In the genomic region with DNA sequence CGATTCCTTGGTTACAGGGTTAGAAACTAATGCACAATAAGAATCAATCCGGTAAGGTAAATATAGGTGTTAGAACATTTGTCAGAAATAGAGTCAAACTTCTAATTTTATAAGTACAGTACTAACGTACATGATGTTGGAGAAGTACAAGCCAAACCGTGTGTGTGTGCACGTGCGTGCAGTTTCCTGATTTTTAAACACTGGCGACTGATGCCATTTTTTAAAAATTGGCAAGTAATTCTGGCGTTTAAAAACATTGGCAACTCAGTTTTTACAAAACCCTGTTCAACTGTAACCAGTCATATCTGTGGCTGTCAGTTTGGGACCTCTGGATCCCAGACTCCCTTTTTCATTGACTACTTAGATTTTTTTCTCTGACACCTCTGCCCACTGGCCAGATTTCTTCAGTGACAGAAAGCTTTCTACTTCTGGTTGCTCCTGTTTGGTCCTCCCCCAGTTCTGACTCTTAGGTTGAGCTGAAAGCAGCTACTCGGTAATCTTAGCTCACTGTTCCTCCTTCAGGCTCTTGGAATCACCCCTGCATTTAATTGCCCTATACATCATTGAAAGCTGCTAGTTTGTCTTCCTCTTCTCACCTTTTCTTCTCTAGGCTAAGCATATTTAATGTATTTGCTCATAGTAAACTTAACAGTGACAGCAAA, we compare ENCODE assay signal across 8 cellular contexts. TPM values are rescaled to one million over a fixed set of nuclear protein-coding genes. Genes with fewer than 3 reads are reported as not detected.
DNase-seq lines count a peak whose midpoint lies in the region; ATAC-seq and TF ChIP-seq lines count a peak whose summit lies in the region.

No MANE protein-coding gene starts in this region.

- H3K4me2 ChIP-seq in SK-N-SH: peak overlapping the region; percentile 85

- 6% methylated on average over 9 of the region's 9 CpGs for WGBS in SK-N-SH (ENCODE audit: low lambda C conversion rate)

- H3K9me3 Mint-ChIP-seq in stimulated activated effector memory CD8-positive, alpha-beta T cell treated with anti-CD3 and anti-CD28 coated beads, Interleukin-12 subunit alpha, Interleukin-12 subunit beta, amount 100 ng/mL, for 72 hours: peaks cover 6% of the 10 kb centered on the region

- H3K4me1 ChIP-seq in SK-N-SH (ENCODE audit: control insufficient read depth in 1 of 2, insufficient read depth in 2 of 2, low read depth in 1 of 2, low read length in 1 of 2): peaks cover 14 to 24% of the 10 kb centered on the region in 2 experiments; a peak in 3 of 4 replicates

- peak overlapping the region; percentile 95 for H3K9ac ChIP-seq in SK-N-SH

- H3K9me2 ChIP-seq in SK-N-SH: no peaks in the 10 kb centered on the region

- peak overlapping the region; percentile 83 to 96 for H3K4me3 ChIP-seq in SK-N-SH (ENCODE audit: low read depth in 2 of 2, low read length in 1 of 2)

- H3K4me3 Mint-ChIP-seq in stimulated activated effector memory CD8-positive, alpha-beta T cell treated with anti-CD3 and anti-CD28 coated beads, Interleukin-12 subunit alpha, Interleukin-12 subunit beta, amount 100 ng/mL, for 72 hours: peak overlapping the region; percentile 95

- H3K79me2 ChIP-seq in SK-N-SH (ENCODE audit: insufficient read depth): peaks cover 59% of the 10 kb centered on the region

- H4K20me1 ChIP-seq in SK-N-SH (ENCODE audit: insufficient read depth): no peaks in the 10 kb centered on the region

- H3K27ac ChIP-seq in SK-N-SH (ENCODE audit: low read depth in 2 of 2, low read length in 1 of 2) (peak overlapping the region; percentile 73 to 76; a peak in 2 of 4 replicates), VCaP (peak overlapping the region; percentile 76)

- H3K36me3 ChIP-seq in SK-N-SH (replicated peaks in 1 of 2; ENCODE audit: control insufficient read depth in 1 of 2, insufficient read depth in 2 of 2, low read length in 1 of 2): peaks cover 0 to 5% of the 10 kb centered on the region in 2 experiments

- peaks cover 3% of the 10 kb centered on the region for H3F3A ChIP-seq in SK-N-SH (replicated peaks; ENCODE audit: insufficient read depth)

- peak overlapping the region; percentile 99 for H3K27ac Mint-ChIP-seq in stimulated activated effector memory CD8-positive, alpha-beta T cell treated with anti-CD3 and anti-CD28 coated beads, Interleukin-12 subunit alpha, Interleukin-12 subunit beta, amount 100 ng/mL, for 72 hours

- H3K9me3 ChIP-seq in SK-N-SH: no peaks in the 10 kb centered on the region

- peaks cover 49% of the 10 kb centered on the region for H3K4me1 Mint-ChIP-seq in stimulated activated effector memory CD8-positive, alpha-beta T cell treated with anti-CD3 and anti-CD28 coated beads, Interleukin-12 subunit alpha, Interleukin-12 subunit beta, amount 100 ng/mL, for 72 hours

- DNase-seq in SK-N-SH (no peak), hepatic stellate cell (ENCODE audit: low spot score) (peak; percentile 11), COR-L47 (lab: John Stamatoyannopoulos, UW) (no peak)
- no peak for DNase-seq in stimulated activated effector memory CD8-positive, alpha-beta T cell treated with anti-CD3 and anti-CD28 coated beads, Interleukin-12 subunit alpha, Interleukin-12 subunit beta, amount 100 ng/mL, for 72 hours (ENCODE audit: low spot score in 2 of 2)

- no peak for TF ChIP-seq CTCF in SK-N-SH (IDR thresholded peaks at IDR 0.05)
- TF ChIP-seq CTCF in VCaP (conservative IDR thresholded peaks at IDR 0.05): no peak

- peaks cover 43% of the 10 kb centered on the region for H3K36me3 Mint-ChIP-seq in stimulated activated effector memory CD8-positive, alpha-beta T cell treated with anti-CD3 and anti-CD28 coated beads, Interleukin-12 subunit alpha, Interleukin-12 subunit beta, amount 100 ng/mL, for 72 hours

- POLR2A ChIA-PET in SK-N-SH (lab: Yijun Ruan, JAX): interaction anchor here (1.4 kb wide), 1 partner anchor 23 kb away, joined by 4 read pairs; no protein-coding TSS in a partner anchor

- CTCF ChIA-PET in SK-N-SH (lab: Yijun Ruan, JAX): interaction anchor here (1.1 to 2.6 kb wide), 2 partner anchors 13 to 15 kb away, joined by 3 to 8 read pairs; no protein-coding TSS in a partner anchor

- no peak for TF ChIP-seq EP300 in SK-N-SH (IDR thresholded peaks at IDR 0.05; ENCODE audit: borderline replicate concordance in 1 of 2, low read depth in 1 of 2, low read length in 1 of 2)

- no peak for ATAC-seq in SK-N-SH treated with all-trans-retinoic acid at 6 μM for 48 hours
- ATAC-seq in stimulated activated effector memory CD8-positive, alpha-beta T cell treated with anti-CD3 and anti-CD28 coated beads, Interleukin-12 subunit alpha, Interleukin-12 subunit beta, amount 100 ng/mL, for 72 hours: no peak
- ATAC-seq in HG02642 (IDR thresholded peaks at IDR 0.05; ENCODE audit: poor library complexity, unreplicated experiment): no peak
- ATAC-seq in GM21528 (IDR thresholded peaks at IDR 0.05; ENCODE audit: low FRiP score, unreplicated experiment): no peak

- H3K27me3 ChIP-seq in SK-N-SH (ENCODE audit: insufficient read depth): no peaks in the 10 kb centered on the region

- TF ChIP-seq RAD21 in SK-N-SH (IDR thresholded peaks at IDR 0.05; ENCODE audit: low read length): no peak

- H2AFZ ChIP-seq in SK-N-SH (ENCODE audit: low read depth): 0 out of 2 replicates have a peak overlapping the region, but pooled peaks have one; percentile 32

TF ChIP-seq in SK-N-SH, 30 proteins besides CTCF, POLR2A, EP300 and RAD21 (continues in another document):
- no peak for TF ChIP-seq REST (IDR thresholded peaks at IDR 0.05; ENCODE audit: low read depth, low read length)

TF ChIP-seq in SK-N-SH treated with all-trans-retinoic acid at 6 μM for 48 hours, 23 proteins besides CTCF, POLR2A, EP300 and RAD21 (continues in another document):
- TF ChIP-seq POU6F1 (CRISPR knock-in tag; IDR thresholded peaks at IDR 0.05; ENCODE audit: borderline replicate concordance, low read depth) (no peak), ISL1 (CRISPR knock-in tag; IDR thresholded peaks at IDR 0.05) (no peak), ZNF70 (CRISPR knock-in tag; IDR thresholded peaks at IDR 0.05) (no peak), ZNF565 (CRISPR knock-in tag; conservative IDR thresholded peaks at IDR 0.05; ENCODE audit: low read depth) (no peak), CSRNP3 (CRISPR knock-in tag; IDR thresholded peaks at IDR 0.05) (no peak), CREB5 (CRISPR knock-in tag; IDR thresholded peaks at IDR 0.05; ENCODE audit: low read depth) (no peak), ZFP3 (CRISPR knock-in tag; IDR thresholded peaks at IDR 0.05) (no peak), CSDC2 (CRISPR knock-in tag; IDR thresholded peaks at IDR 0.05) (no peak), PPARA (CRISPR knock-in tag; IDR thresholded peaks at IDR 0.05; ENCODE audit: borderline replicate concordance) (no peak), ZC3H10 (CRISPR knock-in tag; IDR thresholded peaks at IDR 0.05) (no peak), TOX (CRISPR knock-in tag; IDR thresholded peaks at IDR 0.05; ENCODE audit: borderline replicate concordance) (no peak), ARNTL (CRISPR knock-in tag; IDR thresholded peaks at IDR 0.05; ENCODE audit: borderline replicate concordance, low read depth) (no peak), ESRRG (CRISPR knock-in tag; IDR thresholded peaks at IDR 0.05) (no peak), ZFP30 (CRISPR knock-in tag; IDR thresholded peaks at IDR 0.05) (no peak)

RNA-seq across cellular contexts. Expression of gene ATG7, which starts 0.8 kb away (rescaled TPM):
- 29.5 and 44.5 TPM in 2 replicates for polyA plus RNA-seq in SK-N-SH (2012; rRNA removed)
- 30.6 and 32.5 TPM in 2 replicates for polyA plus RNA-seq in SK-N-SH (2012; cell fraction: cytosol; rRNA removed)
- polyA plus RNA-seq in SK-N-SH (2012; cell fraction: nucleus; rRNA removed): 56.7 and 62.5 TPM in 2 replicates
